In the genomic region with DNA sequence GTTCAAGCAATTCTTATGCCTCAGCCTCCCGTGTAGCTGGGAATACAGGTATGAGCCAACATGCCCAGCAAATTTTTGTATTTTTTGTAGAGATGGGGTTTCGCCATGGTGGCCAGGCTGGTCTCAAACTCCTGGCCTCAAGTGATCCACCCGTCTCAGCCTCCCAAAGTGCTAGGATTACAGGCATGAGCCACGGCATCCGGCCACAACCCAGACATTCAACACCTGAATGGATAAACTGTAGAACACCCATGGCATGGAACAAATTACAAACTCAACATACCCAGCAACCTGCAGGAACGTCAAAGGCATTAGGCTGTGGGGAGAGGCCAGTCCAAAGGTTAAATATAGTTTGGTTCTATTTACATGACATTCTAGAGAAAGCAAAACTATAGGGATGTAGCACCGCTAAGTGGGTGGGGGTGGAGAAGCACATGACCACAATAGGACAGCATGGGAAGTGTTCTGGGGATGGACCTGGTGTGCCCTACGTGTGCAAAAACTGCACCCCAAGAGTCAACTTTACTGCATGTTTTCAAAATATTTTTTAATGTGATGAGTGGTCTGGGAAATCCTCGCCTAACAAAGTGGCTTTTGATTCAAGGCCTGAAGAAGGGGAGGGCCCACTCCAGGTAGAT, we compare ENCODE assay signal across 11 cellular contexts. TPM values are rescaled to one million over a fixed set of nuclear protein-coding genes. Genes with fewer than 3 reads are reported as not detected.
DNase-seq lines count a peak whose midpoint lies in the region; ATAC-seq and TF ChIP-seq lines count a peak whose summit lies in the region.
"Had no signal": no experiment of that assay in that cellular context is flagged by ENCODE, and none has a peak within 500 bp of the region (broad histone marks: within the 10 kb centered on the region; RNA-seq: fewer than 3 reads in every experiment).

No MANE protein-coding gene starts in this region.

- no peaks in the 10 kb centered on the region for H4K20me1 ChIP-seq in Karpas-422 (ENCODE audit: insufficient read depth, low read depth, low read length)
- no peaks in the 10 kb centered on the region; the same call in 1 of the 2 replicates for H4K20me1 ChIP-seq in GM23338 (replicated peaks; ENCODE audit: insufficient read depth)

- no peak for ATAC-seq in effector memory CD8-positive, alpha-beta T cell (replicated peaks)
- no peak for ATAC-seq in natural killer cell treated with Interleukin-12 subunit alpha and Interleukin-12 subunit beta and Interleukin-15 and Interleukin-18, amount 100 ng/mL, for 72 hours
- ATAC-seq in GM23338: no peak

- intact Hi-C loops in CD14-positive monocyte (cut with micrococcal nuclease): no loop called here

- H3K9me3 Mint-ChIP-seq in CD14-positive monocyte (peaks cover 0 to 3% (median 0%) of the 10 kb centered on the region in 7 donors), GM23338 (no peaks in the 10 kb centered on the region)
- H3K9me3 Mint-ChIP-seq in effector memory CD8-positive, alpha-beta T cell: no peaks in the 10 kb centered on the region
- H3K9me3 Mint-ChIP-seq in natural killer cell treated with Interleukin-12 subunit alpha and Interleukin-12 subunit beta and Interleukin-15 and Interleukin-18, amount 100 ng/mL, for 72 hours: no peaks in the 10 kb centered on the region
- H3K9me3 Mint-ChIP-seq: activated CD4-positive, alpha-beta T cell treated with anti-CD3 and anti-CD28 coated beads, Interleukin-2, amount 10 ng/mL, durations not matched to agents 24 days and 14 days had no signal

- H3K27me3 ChIP-seq in Karpas-422 (ENCODE audit: low read length) (no peaks in the 10 kb centered on the region), GM23338 (ENCODE audit: insufficient read depth) (peaks cover 28% of the 10 kb centered on the region)
- H3K27me3 ChIP-seq: adrenal gland had no signal

- H3K36me3 ChIP-seq in Karpas-422 (ENCODE audit: insufficient read depth, low read length) (peaks cover 4% of the 10 kb centered on the region; the same call in 1 of the 2 replicates), GM23338 (ENCODE audit: insufficient read depth) (no peaks in the 10 kb centered on the region)

- H3K27ac ChIP-seq in Karpas-422 (ENCODE audit: low read length) (peak overlapping the region; percentile 77), GM23338 (ENCODE audit: low read depth) (no peak overlapping the region)
- H3K27ac ChIP-seq: KMS-11 had no signal

- H3K27ac Mint-ChIP-seq in CD14-positive monocyte: peak overlapping the region; percentile 10 to 99 (median 98)
- H3K27ac Mint-ChIP-seq in effector memory CD8-positive, alpha-beta T cell: peak overlapping the region; percentile 62 to 91
- H3K27ac Mint-ChIP-seq in natural killer cell treated with Interleukin-12 subunit alpha and Interleukin-12 subunit beta and Interleukin-15 and Interleukin-18, amount 100 ng/mL, for 72 hours: peak overlapping the region; percentile 37 to 86
- H3K27ac Mint-ChIP-seq in GM23338: no peak overlapping the region
- H3K27ac Mint-ChIP-seq: activated CD4-positive, alpha-beta T cell treated with anti-CD3 and anti-CD28 coated beads, Interleukin-2, amount 10 ng/mL, durations not matched to agents 24 days and 14 days had no signal

- no peaks in the 10 kb centered on the region for H3K9me3 ChIP-seq in Karpas-422 (ENCODE audit: low read length)
- H3K9me3 ChIP-seq: adrenal gland had no signal

- H2AFZ ChIP-seq in Karpas-422 (ENCODE audit: low read length) (no peak overlapping the region), GM23338 (no peak overlapping the region)

- peaks cover 36% of the 10 kb centered on the region for H3K4me1 ChIP-seq in Karpas-422 (ENCODE audit: low read length)
- H3K4me1 ChIP-seq in GM23338 (ENCODE audit: insufficient read depth): no peaks in the 10 kb centered on the region

- H3K4me2 ChIP-seq in Karpas-422 (ENCODE audit: low read depth, low read length, poor library complexity, severe bottlenecking) (no peak overlapping the region), GM23338 (no peak overlapping the region)
- H3K4me2 ChIP-seq: KMS-11 had no signal

- peaks cover 40% of the 10 kb centered on the region for H3K4me1 Mint-ChIP-seq in CD14-positive monocyte
- peaks cover 7 to 26% of the 10 kb centered on the region in 2 donors for H3K4me1 Mint-ChIP-seq in effector memory CD8-positive, alpha-beta T cell (ENCODE audit: low read depth in 2 of 2)
- H3K4me1 Mint-ChIP-seq in natural killer cell treated with Interleukin-12 subunit alpha and Interleukin-12 subunit beta and Interleukin-15 and Interleukin-18, amount 100 ng/mL, for 72 hours (ENCODE audit: low read depth in 2 of 2): peaks cover 14 to 18% of the 10 kb centered on the region in 2 donors
- H3K4me1 Mint-ChIP-seq in GM23338: peaks cover under 1% of the 10 kb centered on the region; the same call in 2 of the 3 replicates
- H3K4me1 Mint-ChIP-seq: activated CD4-positive, alpha-beta T cell treated with anti-CD3 and anti-CD28 coated beads, Interleukin-2, amount 10 ng/mL, durations not matched to agents 24 days and 14 days had no signal

- H3K4me3 ChIP-seq in Karpas-422 (ENCODE audit: low read length): no peak overlapping the region
- no peak overlapping the region for H3K4me3 ChIP-seq in GM23338
- H3K4me3 ChIP-seq: adrenal gland had no signal

- H3K36me3 Mint-ChIP-seq in CD14-positive monocyte (peaks cover 24 to 45% of the 10 kb centered on the region in 2 donors), GM23338 (ENCODE audit: low read depth) (peaks cover 12% of the 10 kb centered on the region)
- H3K36me3 Mint-ChIP-seq in effector memory CD8-positive, alpha-beta T cell (ENCODE audit: insufficient read depth): peaks cover 36% of the 10 kb centered on the region
- no peaks in the 10 kb centered on the region for H3K36me3 Mint-ChIP-seq in natural killer cell treated with Interleukin-12 subunit alpha and Interleukin-12 subunit beta and Interleukin-15 and Interleukin-18, amount 100 ng/mL, for 72 hours

- no peak overlapping the region for H3K9ac ChIP-seq in Karpas-422 (ENCODE audit: low read length)
- H3K9ac ChIP-seq: KMS-11 had no signal

- no peaks in the 10 kb centered on the region; the same call in 1 of the 2 replicates for H3F3A ChIP-seq in GM23338 (replicated peaks; ENCODE audit: low read depth)

- H3K4me3 Mint-ChIP-seq in CD14-positive monocyte (no peak overlapping the region), GM23338 (no peak overlapping the region; the same call in 2 of the 3 replicates)
- H3K4me3 Mint-ChIP-seq in effector memory CD8-positive, alpha-beta T cell: no peak overlapping the region
- no peak overlapping the region for H3K4me3 Mint-ChIP-seq in natural killer cell treated with Interleukin-12 subunit alpha and Interleukin-12 subunit beta and Interleukin-15 and Interleukin-18, amount 100 ng/mL, for 72 hours
- H3K4me3 Mint-ChIP-seq: activated CD4-positive, alpha-beta T cell treated with anti-CD3 and anti-CD28 coated beads, Interleukin-2, amount 10 ng/mL, durations not matched to agents 24 days and 14 days had no signal

- DNase-seq in CD14-positive monocyte (ENCODE audit: low spot score): no peak
- no peak for DNase-seq in Karpas-422
- DNase-seq in effector memory CD8-positive, alpha-beta T cell: no peak
- no peak for DNase-seq in natural killer cell treated with Interleukin-12 subunit alpha and Interleukin-12 subunit beta and Interleukin-15 and Interleukin-18, amount 100 ng/mL, for 72 hours (ENCODE audit: low spot score)
- DNase-seq in GM23338 (ENCODE audit: low spot score): no peak
- DNase-seq in DMS79 treated with DMSO at 0.1 percent for 48 hours (lab: John Stamatoyannopoulos, UW): no peak
- no peak for DNase-seq in SKM-1 (lab: John Stamatoyannopoulos, UW; ENCODE audit: unreplicated experiment)
- no peak for DNase-seq in NCI-H146 (lab: John Stamatoyannopoulos, UW)

- no peak for TF ChIP-seq CTCF in CD14-positive monocyte (IDR thresholded peaks at IDR 0.05)
- no peak for TF ChIP-seq CTCF in GM23338 (conservative IDR thresholded peaks at IDR 0.05; ENCODE audit: low read depth in 2 of 2)

- H3K9me2 ChIP-seq in Karpas-422 (replicated peaks; ENCODE audit: insufficient read depth, low read length) (no peaks in the 10 kb centered on the region), GM23338 (ENCODE audit: insufficient read depth) (no peaks in the 10 kb centered on the region)

- H3K27me3 Mint-ChIP-seq in CD14-positive monocyte (ENCODE audit: low read depth in 3 of 3): peaks cover 0 to 5% (median 3%) of the 10 kb centered on the region in 3 donors
- H3K27me3 Mint-ChIP-seq in effector memory CD8-positive, alpha-beta T cell: no peaks in the 10 kb centered on the region
- no peaks in the 10 kb centered on the region for H3K27me3 Mint-ChIP-seq in natural killer cell treated with Interleukin-12 subunit alpha and Interleukin-12 subunit beta and Interleukin-15 and Interleukin-18, amount 100 ng/mL, for 72 hours
- H3K27me3 Mint-ChIP-seq in GM23338 (ENCODE audit: insufficient read depth, low read depth, poor library complexity): peaks cover 17% of the 10 kb centered on the region
- H3K27me3 Mint-ChIP-seq: activated CD4-positive, alpha-beta T cell treated with anti-CD3 and anti-CD28 coated beads, Interleukin-2, amount 10 ng/mL, durations not matched to agents 24 days and 14 days had no signal

- no peaks in the 10 kb centered on the region for H3K79me2 ChIP-seq in Karpas-422 (ENCODE audit: low read length)
- no peaks in the 10 kb centered on the region for H3K79me2 ChIP-seq in GM23338 (replicated peaks; ENCODE audit: insufficient read depth)

RNA-seq across cellular contexts. Expression of a gene that starts 6.5 kb away (rescaled TPM):
- not detected for polyA plus RNA-seq in CD14-positive monocyte
- 1.9 TPM in 1 of 2 replicates, not detected in the other for total RNA-seq in Karpas-422 (2014; rRNA removed; shearing (Covaris generic); ENCODE audit: low replicate concordance)
- total RNA-seq in natural killer cell treated with Interleukin-12 subunit alpha and Interleukin-12 subunit beta and Interleukin-15 and Interleukin-18, amount 100 ng/mL, for 72 hours: not detected
- 0.78 and 2.9 TPM in 2 replicates for total RNA-seq in GM23338 (2014; rRNA removed; shearing (Covaris generic))
- polyA plus RNA-seq in GM23338 (2016; fragmentation: Nextera tagmentation; extraction: Ambion mirVana): 5.1 and 7.8 TPM in 2 replicates

RNA-seq across cellular contexts. Expression of a gene that starts 10.5 kb away (rescaled TPM):
- polyA plus RNA-seq in CD14-positive monocyte (1 to 10 TPM; 4.8 TPM), GM23338 (2016; fragmentation: Nextera tagmentation; extraction: Ambion mirVana) (7.1 and 8.0 TPM in 2 replicates)
- total RNA-seq in Karpas-422 (2014; rRNA removed; shearing (Covaris generic); ENCODE audit: low replicate concordance): 34.5 and 47.1 TPM in 2 replicates
- total RNA-seq in natural killer cell treated with Interleukin-12 subunit alpha and Interleukin-12 subunit beta and Interleukin-15 and Interleukin-18, amount 100 ng/mL, for 72 hours: 10 to 100 TPM; 25.9 to 66.9 TPM
- total RNA-seq in GM23338 (2014; rRNA removed; shearing (Covaris generic)): 19.8 and 35.4 TPM in 2 replicates

RNA-seq across cellular contexts. Expression of a gene that starts 27.3 kb away (rescaled TPM):
- polyA plus RNA-seq in CD14-positive monocyte (100 to 1,000 TPM; 304 to 321 TPM), GM23338 (2016; fragmentation: Nextera tagmentation; extraction: Ambion mirVana) (17.1 and 18.1 TPM in 2 replicates)
- total RNA-seq in Karpas-422 (2014; rRNA removed; shearing (Covaris generic); ENCODE audit: low replicate concordance): 116 and 184 TPM in 2 replicates
- total RNA-seq in natural killer cell treated with Interleukin-12 subunit alpha and Interleukin-12 subunit beta and Interleukin-15 and Interleukin-18, amount 100 ng/mL, for 72 hours: 100 to 1,000 TPM; 173 to 202 TPM
- 44.7 and 49.4 TPM in 2 replicates for total RNA-seq in GM23338 (2014; rRNA removed; shearing (Covaris generic))

RNA-seq across cellular contexts. Expression of a gene that starts 32.3 kb away (rescaled TPM):
- polyA plus RNA-seq in CD14-positive monocyte (not detected), GM23338 (2016; fragmentation: Nextera tagmentation; extraction: Ambion mirVana) (15.1 and 16.0 TPM in 2 replicates)
- 5.9 TPM in 1 of 2 replicates, not detected in the other for total RNA-seq in Karpas-422 (2014; rRNA removed; shearing (Covaris generic); ENCODE audit: low replicate concordance)
- total RNA-seq in natural killer cell treated with Interleukin-12 subunit alpha and Interleukin-12 subunit beta and Interleukin-15 and Interleukin-18, amount 100 ng/mL, for 72 hours: 1 to 10 TPM; 1.0 to 2.4 TPM
- 36.7 and 42.0 TPM in 2 replicates for total RNA-seq in GM23338 (2014; rRNA removed; shearing (Covaris generic))

RNA-seq across cellular contexts. Expression of a gene that starts 51.5 kb away (rescaled TPM):
- polyA plus RNA-seq in CD14-positive monocyte: 10 to 100 TPM; 24.1 to 25.7 TPM
- total RNA-seq in Karpas-422 (2014; rRNA removed; shearing (Covaris generic); ENCODE audit: low replicate concordance): 165 and 217 TPM in 2 replicates
- total RNA-seq in natural killer cell treated with Interleukin-12 subunit alpha and Interleukin-12 subunit beta and Interleukin-15 and Interleukin-18, amount 100 ng/mL, for 72 hours: 100 to 1,000 TPM; 101 to 229 TPM
- 111 and 127 TPM in 2 replicates for total RNA-seq in GM23338 (2014; rRNA removed; shearing (Covaris generic))
- 101 and 108 TPM in 2 replicates for polyA plus RNA-seq in GM23338 (2016; fragmentation: Nextera tagmentation; extraction: Ambion mirVana)
